27 cellular contexts compared by ENCODE assay signal in the genomic region with DNA sequence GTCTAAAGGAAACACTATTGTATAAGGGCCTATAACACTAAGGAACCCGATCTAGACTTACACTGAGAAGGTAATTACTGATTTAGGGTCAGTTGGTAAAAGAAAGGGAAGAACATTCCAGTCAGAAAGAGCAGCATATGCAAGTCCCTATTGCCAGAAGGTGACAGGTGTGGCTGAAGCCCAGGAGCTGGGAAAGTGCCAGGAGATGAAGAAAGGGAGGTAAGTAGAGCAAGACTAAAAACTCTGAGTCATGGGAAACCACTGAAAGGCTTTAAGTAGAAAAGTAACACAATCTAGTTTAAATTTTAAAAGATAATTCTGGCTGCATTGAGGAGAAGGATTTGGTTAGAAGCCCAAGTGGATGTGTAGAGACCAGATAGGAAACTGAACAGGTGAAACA.
DNase-seq lines count a peak whose midpoint lies in the region; ATAC-seq and TF ChIP-seq lines count a peak whose summit lies in the region.
"Had no signal": no experiment of that assay in that cellular context is flagged by ENCODE, and none has a peak within 500 bp of the region (broad histone marks: within the 10 kb centered on the region; RNA-seq: fewer than 3 reads in every experiment).

No MANE protein-coding gene starts in this region.

- no peaks in the 10 kb centered on the region for H3K79me2 ChIP-seq in mammary epithelial cell (ENCODE audit: insufficient read depth, low read length)

- no peak overlapping the region for H3K27ac ChIP-seq in mammary epithelial cell (ENCODE audit: insufficient read depth, low read depth, low read length)
- no peak overlapping the region for H3K27ac ChIP-seq in WERI-Rb-1
- H3K27ac ChIP-seq: 22Rv1, C4-2B, SK-N-MC had no signal

- H3K4me3 ChIP-seq in mammary epithelial cell (replicated peaks in 1 of 3; ENCODE audit: insufficient read depth in 1 of 3, low read depth in 2 of 3, low read length in 3 of 3) (no peak overlapping the region), WERI-Rb-1 (ENCODE audit: low read depth, low read length) (no peak overlapping the region)
- H3K4me3 ChIP-seq: GM12878, HAP-1, SK-N-MC had no signal

- no peaks in the 10 kb centered on the region for H3K4me1 ChIP-seq in mammary epithelial cell (ENCODE audit: insufficient read depth, low read length)
- H3K4me1 ChIP-seq: Caco-2 had no signal

- TF ChIP-seq CTCF in mammary epithelial cell (conservative IDR thresholded peaks at IDR 0.05 in 1 of 2, IDR thresholded peaks at IDR 0.05 in 1 of 2; ENCODE audit: extremely low read depth in 1 of 2, insufficient read depth in 1 of 2, low read depth in 1 of 2, low read length in 2 of 2) (no peak), WERI-Rb-1 (IDR thresholded peaks at IDR 0.05; ENCODE audit: low read depth, low read length) (no peak)

- H3K4me2 ChIP-seq in mammary epithelial cell (ENCODE audit: insufficient read depth, low read depth, low read length), result no peak overlapping the region

- intact Hi-C loops in mammary epithelial cell (cut with micrococcal nuclease), result no loop called here

- CTCF ChIA-PET in mammary epithelial cell (lab: Charles Lee; ENCODE audit: low non-redundant PET), result no interaction called here

- no peak overlapping the region for H3K9ac ChIP-seq in mammary epithelial cell (ENCODE audit: insufficient read depth, low read length)

- ATAC-seq in GM21723 (IDR thresholded peaks at IDR 0.05; ENCODE audit: unreplicated experiment) (no peak), GM18498 (IDR thresholded peaks at IDR 0.05; ENCODE audit: unreplicated experiment) (no peak)
- ATAC-seq: CD8-positive, alpha-beta T cell; GM12878 had no signal

- H2AFZ ChIP-seq in mammary epithelial cell (ENCODE audit: low read depth, low read length), result no peak overlapping the region

- dilution Hi-C loops in mammary epithelial cell (cut with HindIII; ENCODE audit: low sequenced_read_pairs), result no loop called here

- H3K27me3 ChIP-seq in mammary epithelial cell (ENCODE audit: insufficient read depth, low read length) (peaks cover 2% of the 10 kb centered on the region), WERI-Rb-1 (ENCODE audit: insufficient read depth, low read depth, severe bottlenecking) (no peaks in the 10 kb centered on the region)

- no peaks in the 10 kb centered on the region for H3K9me3 ChIP-seq in mammary epithelial cell (replicated peaks; ENCODE audit: insufficient read depth, low read length)
- H3K9me3 ChIP-seq in WERI-Rb-1 (ENCODE audit: severe bottlenecking), result peaks cover 5% of the 10 kb centered on the region
- H3K9me3 ChIP-seq: Caco-2 had no signal

- in situ Hi-C loops in mammary epithelial cell (cut with MboI; ENCODE audit: low sequenced_read_pairs in 2 of 2), result no loop called here

- 30% methylated on average over 1 of the region's 1 CpG for WGBS in mammary epithelial cell (ENCODE audit: low coverage, missing lambda C conversion rate)

- BruUV-seq in mammary epithelial cell (replicated peaks; lab: Mats Ljungman, UMichigan), result no TSS peak

- H4K20me1 ChIP-seq in mammary epithelial cell (ENCODE audit: insufficient read depth, low read length), result no peaks in the 10 kb centered on the region

- H3K36me3 ChIP-seq in mammary epithelial cell (ENCODE audit: insufficient read depth, low read length) (no peaks in the 10 kb centered on the region), WERI-Rb-1 (no peaks in the 10 kb centered on the region)
- H3K36me3 ChIP-seq: HAP-1 had no signal

- DNase-seq in DMS 273 (lab: John Stamatoyannopoulos, UW; ENCODE audit: unreplicated experiment) (peak; percentile 25), DMS 273 treated with DMSO at 0.1 percent for 48 hours (lab: John Stamatoyannopoulos, UW) (no peak), mammary epithelial cell (peak; percentile 10), glomerular visceral epithelial cell (ENCODE audit: extremely low spot score) (peak; percentile 58), DMS53 (lab: John Stamatoyannopoulos, UW) (no peak), WERI-Rb-1 (no peak)
- DNase-seq: Caco-2; CD8-positive, alpha-beta T cell; HFFc6; KBM-7; MM.1S; NCI-H1048; NCI-H1417; NCI-H1694; NCI-H2081; NCI-H345; NCI-H524; NCI-H774; SIG-M5; SW 1271 had no signal

Comparison
In these comparisons a context has a peak if more than half of its experiments do, and no peak if none do; other contexts are left out.
1. DNase-seq: peak in DMS 273 (single experiment), mammary epithelial cell (single experiment) and glomerular visceral epithelial cell (single experiment); none in DMS 273 treated with DMSO at 0.1 percent for 48 hours (single experiment), DMS53 (single experiment) and WERI-Rb-1 (single experiment).